ENCODE assay signal across 26 cellular contexts in genomic region chr5:96144289-96144688, GRCh38.
DNase-seq lines count a peak whose midpoint lies in the region; ATAC-seq and TF ChIP-seq lines count a peak whose summit lies in the region.
"Had no signal": no experiment of that assay in that cellular context is flagged by ENCODE, and none has a peak within 500 bp of the region (broad histone marks: within the 10 kb centered on the region; RNA-seq: fewer than 3 reads in every experiment).

No MANE protein-coding gene starts in this region.

- DNase-seq in epithelial cell of esophagus (ENCODE audit: low read depth): peak; percentile 92
- DNase-seq in islet precursor cell: peak; percentile 74
- no peak for DNase-seq in DMS114 treated with DMSO at 0.1 percent for 48 hours (lab: John Stamatoyannopoulos, UW; ENCODE audit: unreplicated experiment)
- DNase-seq in endothelial cell (ENCODE audit: low spot score): no peak
- no peak for DNase-seq in NCI-H146 treated with DMSO at 0.1 percent for 48 hours (lab: John Stamatoyannopoulos, UW; ENCODE audit: unreplicated experiment)
- no peak for DNase-seq in activated CD8-positive, alpha-beta memory T cell treated with anti-CD3 and anti-CD28 coated beads, Interleukin-2, amount 10 ng/mL, durations not matched to agents 7 days and 5 days
- DNase-seq: activated CD4-positive, alpha-beta memory T cell treated with anti-CD3 and anti-CD28 coated beads for 36 hours; activated CD4-positive, CD25-positive, alpha-beta regulatory T cell; activated gamma-delta T cell; activated T-cell treated with anti-CD3 and anti-CD28 coated beads for 4 hours; BE2C; GOT3; heart right ventricle; left cardiac atrium; NCI-H2081 treated with DMSO at 0.1 percent for 48 hours; NCI-H510A; nucleus accumbens; stimulated activated CD4-positive, alpha-beta T cell treated with anti-CD3 and anti-CD28 coated beads, Interleukin-1b, Interleukin-23, amount 100 ng/mL, for 48 hours; testis had no signal

- WGBS in HUES64: 45% methylated on average over 3 of the region's 3 CpGs

- H3K27ac Mint-ChIP-seq in endothelial cell (ENCODE audit: unreplicated experiment): no peak overlapping the region
- no peak overlapping the region for H3K27ac Mint-ChIP-seq in activated CD8-positive, alpha-beta memory T cell treated with anti-CD3 and anti-CD28 coated beads, Interleukin-2, amount 10 ng/mL, durations not matched to agents 7 days and 5 days
- H3K27ac Mint-ChIP-seq: activated CD4-positive, alpha-beta memory T cell treated with anti-CD3 and anti-CD28 coated beads for 36 hours; brain; IgD-negative memory B cell; memory B cell; stimulated activated effector memory CD8-positive, alpha-beta T cell treated with anti-CD3 and anti-CD28 coated beads, Interleukin-12 subunit alpha, Interleukin-12 subunit beta, amount 100 ng/mL, for 72 hours had no signal

- no peaks in the 10 kb centered on the region for H3K4me1 Mint-ChIP-seq in endothelial cell (ENCODE audit: unreplicated experiment)
- H3K4me1 Mint-ChIP-seq in activated CD8-positive, alpha-beta memory T cell treated with anti-CD3 and anti-CD28 coated beads, Interleukin-2, amount 10 ng/mL, durations not matched to agents 7 days and 5 days: peaks cover 3% of the 10 kb centered on the region
- H3K4me1 Mint-ChIP-seq: brain, IgD-negative memory B cell, memory B cell had no signal

- H3K27ac ChIP-seq in 22Rv1: peak overlapping the region; percentile 52
- H3K27ac ChIP-seq in HUES64 (ENCODE audit: low read depth, low read length): peak overlapping the region; percentile 25; the same call in 1 of the 2 replicates
- H3K27ac ChIP-seq: heart right ventricle, testis had no signal

- H3K4me3 Mint-ChIP-seq in endothelial cell (ENCODE audit: unreplicated experiment): no peak overlapping the region
- no peak overlapping the region for H3K4me3 Mint-ChIP-seq in activated CD8-positive, alpha-beta memory T cell treated with anti-CD3 and anti-CD28 coated beads, Interleukin-2, amount 10 ng/mL, durations not matched to agents 7 days and 5 days
- H3K4me3 Mint-ChIP-seq: activated CD4-positive, alpha-beta memory T cell treated with anti-CD3 and anti-CD28 coated beads for 36 hours; brain; IgD-negative memory B cell; memory B cell; stimulated activated effector memory CD8-positive, alpha-beta T cell treated with anti-CD3 and anti-CD28 coated beads, Interleukin-12 subunit alpha, Interleukin-12 subunit beta, amount 100 ng/mL, for 72 hours had no signal

- TF ChIP-seq CTCF in 22Rv1 (IDR thresholded peaks at IDR 0.05) (no peak), epithelial cell of esophagus (IDR thresholded peaks at IDR 0.05; ENCODE audit: insufficient read depth, low read depth, low read length, missing control alignments) (no peak), endothelial cell (IDR thresholded peaks at IDR 0.05; ENCODE audit: unreplicated experiment) (no peak)

- H3K9me3 Mint-ChIP-seq in endothelial cell (ENCODE audit: unreplicated experiment): no peaks in the 10 kb centered on the region
- no peaks in the 10 kb centered on the region for H3K9me3 Mint-ChIP-seq in activated CD8-positive, alpha-beta memory T cell treated with anti-CD3 and anti-CD28 coated beads, Interleukin-2, amount 10 ng/mL, durations not matched to agents 7 days and 5 days (ENCODE audit: low read depth)
- H3K9me3 Mint-ChIP-seq: activated CD4-positive, alpha-beta memory T cell treated with anti-CD3 and anti-CD28 coated beads for 36 hours; brain; IgD-negative memory B cell; memory B cell; stimulated activated effector memory CD8-positive, alpha-beta T cell treated with anti-CD3 and anti-CD28 coated beads, Interleukin-12 subunit alpha, Interleukin-12 subunit beta, amount 100 ng/mL, for 72 hours had no signal

- no peaks in the 10 kb centered on the region for H3K36me3 ChIP-seq in HUES64 (ENCODE audit: insufficient read depth, low read length)
- H3K36me3 ChIP-seq: BE2C, heart right ventricle had no signal

- CTCF ChIA-PET in activated CD8-positive, alpha-beta memory T cell treated with anti-CD3 and anti-CD28 coated beads, Interleukin-2, amount 10 ng/mL, durations not matched to agents 7 days and 5 days (lab: Charles Lee): no interaction called here

- ATAC-seq in activated CD8-positive, alpha-beta memory T cell treated with anti-CD3 and anti-CD28 coated beads, Interleukin-2, amount 10 ng/mL, durations not matched to agents 7 days and 5 days: no peak
- ATAC-seq: heart right ventricle; left cardiac atrium; stimulated activated effector memory CD8-positive, alpha-beta T cell treated with anti-CD3 and anti-CD28 coated beads, Interleukin-12 subunit alpha, Interleukin-12 subunit beta, amount 100 ng/mL, for 72 hours had no signal

- H3K27me3 Mint-ChIP-seq in endothelial cell (ENCODE audit: unreplicated experiment): no peaks in the 10 kb centered on the region
- H3K27me3 Mint-ChIP-seq in activated CD8-positive, alpha-beta memory T cell treated with anti-CD3 and anti-CD28 coated beads, Interleukin-2, amount 10 ng/mL, durations not matched to agents 7 days and 5 days: peaks cover 13% of the 10 kb centered on the region
- H3K27me3 Mint-ChIP-seq: activated CD4-positive, alpha-beta memory T cell treated with anti-CD3 and anti-CD28 coated beads for 36 hours; IgD-negative memory B cell had no signal

- H3K9ac ChIP-seq in HUES64 (ENCODE audit: low read depth, low read length): no peak overlapping the region

- peaks cover 33% of the 10 kb centered on the region for H3K4me1 ChIP-seq in HUES64 (ENCODE audit: insufficient read depth, low read length)
- H3K4me1 ChIP-seq: BE2C, testis had no signal

- no peaks in the 10 kb centered on the region for H3K9me3 ChIP-seq in HUES64 (ENCODE audit: insufficient read depth, low read depth, low read length)
- H3K9me3 ChIP-seq: BE2C, heart right ventricle, testis had no signal

- no peaks in the 10 kb centered on the region for H3K27me3 ChIP-seq in HUES64 (ENCODE audit: insufficient read depth, low read length)
- H3K27me3 ChIP-seq: BE2C, heart right ventricle, testis had no signal

- H3K36me3 Mint-ChIP-seq in endothelial cell (ENCODE audit: low read depth, unreplicated experiment): no peaks in the 10 kb centered on the region
- no peaks in the 10 kb centered on the region for H3K36me3 Mint-ChIP-seq in activated CD8-positive, alpha-beta memory T cell treated with anti-CD3 and anti-CD28 coated beads, Interleukin-2, amount 10 ng/mL, durations not matched to agents 7 days and 5 days
- H3K36me3 Mint-ChIP-seq: activated CD4-positive, alpha-beta memory T cell treated with anti-CD3 and anti-CD28 coated beads for 36 hours; brain; IgD-negative memory B cell; stimulated activated effector memory CD8-positive, alpha-beta T cell treated with anti-CD3 and anti-CD28 coated beads, Interleukin-12 subunit alpha, Interleukin-12 subunit beta, amount 100 ng/mL, for 72 hours had no signal

- H3K4me3 ChIP-seq in HUES64 (ENCODE audit: low read length) (no peak overlapping the region), epithelial cell of esophagus (ENCODE audit: low read length) (no peak overlapping the region)
- H3K4me3 ChIP-seq: heart right ventricle, skin epidermis, testis had no signal

Comparison
In these comparisons a context has a peak if more than half of its experiments do, and no peak if none do; other contexts are left out.
1. DNase-seq: peak in epithelial cell of esophagus (single experiment) and islet precursor cell (single experiment); none in DMS114 treated with DMSO at 0.1 percent for 48 hours (single experiment), endothelial cell (single experiment), NCI-H146 treated with DMSO at 0.1 percent for 48 hours (single experiment) and activated CD8-positive, alpha-beta memory T cell treated with anti-CD3 and anti-CD28 coated beads, Interleukin-2, amount 10 ng/mL, durations not matched to agents 7 days and 5 days (single experiment).